In genomic region chr5:68798877-68799276, GRCh38 we compare ENCODE assay signal across 23 cellular contexts.
"Had no signal": no experiment of that assay in that cellular context is flagged by ENCODE, and none has a peak within 500 bp of the region (broad histone marks: within the 10 kb centered on the region; RNA-seq: fewer than 3 reads in every experiment).

No MANE protein-coding gene starts in this region.

- ATAC-seq: activated CD4-positive, CD25-positive, alpha-beta regulatory T cell treated with anti-CD3 and anti-CD28 coated beads, Interleukin-2, amount 50 U/mL, for 24 hours; activated T-cell treated with anti-CD3 and anti-CD28 coated beads, Interleukin-2, amount 50 U/mL, for 72 hours; effector memory CD8-positive, alpha-beta T cell; esophagus mucosa; heart right ventricle; left lobe of liver; naive thymus-derived CD8-positive, alpha-beta T cell; stimulated activated effector memory CD8-positive, alpha-beta T cell treated with anti-CD3 and anti-CD28 coated beads, Interleukin-12 subunit alpha, Interleukin-12 subunit beta, amount 100 ng/mL, for 72 hours; stimulated activated naive CD8-positive, alpha-beta T cell treated with anti-CD3 and anti-CD28 coated beads, Interleukin-15, amount 100 ng/mL, for 72 hours; T-helper 17 cell had no signal

- H3K4me3 ChIP-seq: colonic mucosa, dorsolateral prefrontal cortex, heart right ventricle, lung, neural progenitor cell, right atrium auricular region, tibial artery had no signal

- H3K27ac ChIP-seq: colonic mucosa, heart right ventricle, neural progenitor cell, right atrium auricular region, tibial artery, VCaP had no signal

- H3K27me3 ChIP-seq: colonic mucosa, dorsolateral prefrontal cortex, heart right ventricle, neural progenitor cell, right atrium auricular region, tibial artery had no signal

- H3K9me3 ChIP-seq: colonic mucosa, heart right ventricle, right atrium auricular region had no signal

- H3K36me3 ChIP-seq: colonic mucosa, heart right ventricle, neural progenitor cell, right atrium auricular region, tibial artery had no signal

- H3K4me1 ChIP-seq: colonic mucosa, neural progenitor cell, right atrium auricular region had no signal

- DNase-seq: activated CD4-positive, alpha-beta memory T cell treated with anti-CD3 and anti-CD28 coated beads, Interleukin-2, amount 10 ng/mL, durations not matched to agents 7 days and 5 days; activated CD4-positive, alpha-beta T cell treated with anti-CD3 and anti-CD28 coated beads, Interleukin-2, amount 10 ng/mL, durations not matched to agents 24 days and 14 days; activated effector memory CD4-positive, alpha-beta T cell treated with Interleukin-2 at 50 U/mL for 16 hours; activated naive CD4-positive, alpha-beta T cell treated with anti-CD3 and anti-CD28 coated beads for 36 hours; activated T-cell treated with anti-CD3 and anti-CD28 coated beads, Interleukin-2, amount 50 U/mL, for 72 hours; colonic mucosa; dorsolateral prefrontal cortex; effector memory CD8-positive, alpha-beta T cell; heart right ventricle; naive thymus-derived CD8-positive, alpha-beta T cell; small intestine; stimulated activated CD4-positive, alpha-beta T cell treated with anti-CD3 and anti-CD28 coated beads, Interleukin-2, amount 100 ng/mL, for 24 hours; stimulated activated naive CD8-positive, alpha-beta T cell treated with anti-CD3 and anti-CD28 coated beads, Interleukin-15, amount 100 ng/mL, for 72 hours; T-helper 17 cell; tibial artery had no signal
